ENCODE assay signal across 19 cellular contexts in the genomic region with DNA sequence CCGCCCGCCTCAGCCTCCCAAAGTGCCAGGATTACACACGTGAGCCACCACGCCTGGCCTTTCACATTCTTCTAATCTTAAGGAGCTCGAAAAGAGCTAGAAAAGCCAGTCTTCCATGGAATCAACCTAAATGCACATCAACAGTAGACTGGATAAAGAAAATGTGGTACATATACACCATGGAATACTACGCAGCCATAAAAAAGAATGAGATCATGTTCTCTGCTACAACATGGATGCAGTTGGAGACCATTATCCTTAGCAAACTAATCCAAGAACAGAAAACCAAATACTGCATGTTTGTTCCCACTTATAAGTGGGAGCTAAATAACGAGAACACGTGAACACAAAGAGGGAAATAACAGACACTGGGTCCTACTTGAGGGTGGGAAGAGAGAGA. TPM values are rescaled to one million over a fixed set of nuclear protein-coding genes. Genes with fewer than 3 reads are reported as not detected.
DNase-seq lines count a peak whose midpoint lies in the region; ATAC-seq lines count a peak whose summit lies in the region.
"Had no signal": no experiment of that assay in that cellular context is flagged by ENCODE, and none has a peak within 500 bp of the region (broad histone marks: within the 10 kb centered on the region; RNA-seq: fewer than 3 reads in every experiment).

No MANE protein-coding gene starts in this region.

- no peak overlapping the region for H3K4me3 ChIP-seq in CD4-positive, CD25-positive, alpha-beta regulatory T cell (ENCODE audit: low read depth, low read length)

- H3K9me3 ChIP-seq in CD4-positive, CD25-positive, alpha-beta regulatory T cell (ENCODE audit: control insufficient read depth in 2 of 2, low read length in 2 of 2) = no peaks in the 10 kb centered on the region

- H3K4me3 Mint-ChIP-seq in T-helper 2 cell treated with Interferon-gamma antibody and Interleukin-4, amounts not matched to agents 5 μg/mL and 100 μg/mL, for 36 hours = peak overlapping the region; percentile 24
- peak overlapping the region in 3 of 4 donors; percentile 78 to 100 (median 99) for H3K4me3 Mint-ChIP-seq in CD4-positive, CD25-positive, alpha-beta regulatory T cell
- peak overlapping the region; percentile 100 for H3K4me3 Mint-ChIP-seq in activated T-helper 17 cell treated with anti-CD3 and anti-CD28 coated beads, Interleukin-2, amount 50 U/mL, for 72 hours
- peak overlapping the region in 5 of 10 donors; percentile 46 to 100 (median 95) for H3K4me3 Mint-ChIP-seq in naive thymus-derived CD8-positive, alpha-beta T cell
- no peak overlapping the region for H3K4me3 Mint-ChIP-seq in activated T-helper 1 cell treated with anti-CD3 and anti-CD28 coated beads, Interleukin-12 subunit alpha, Interleukin-12 subunit beta, Interleukin-2, Interleukin-4 antibody, amounts not matched to agents 30 ng/mL and 10 ng/mL and 1 ng/mL, durations not matched to agents 14 hours and 24 hours and 36 hours

- H3K27ac Mint-ChIP-seq in T-helper 2 cell treated with Interferon-gamma antibody and Interleukin-4, amounts not matched to agents 5 μg/mL and 100 μg/mL, for 36 hours = no peak overlapping the region
- H3K27ac Mint-ChIP-seq in CD4-positive, CD25-positive, alpha-beta regulatory T cell = peak overlapping the region; percentile 31 to 99 (median 52)
- peak overlapping the region; percentile 29 for H3K27ac Mint-ChIP-seq in activated T-helper 17 cell treated with anti-CD3 and anti-CD28 coated beads, Interleukin-2, amount 50 U/mL, for 72 hours
- H3K27ac Mint-ChIP-seq in naive thymus-derived CD8-positive, alpha-beta T cell = peak overlapping the region in 8 of 10 donors; percentile 86 to 100 (median 97)
- H3K27ac Mint-ChIP-seq in activated T-helper 1 cell treated with anti-CD3 and anti-CD28 coated beads, Interleukin-12 subunit alpha, Interleukin-12 subunit beta, Interleukin-2, Interleukin-4 antibody, amounts not matched to agents 30 ng/mL and 10 ng/mL and 1 ng/mL, durations not matched to agents 14 hours and 24 hours and 36 hours = no peak overlapping the region

- no peak for DNase-seq in T-helper 2 cell treated with Interferon-gamma antibody and Interleukin-4, amounts not matched to agents 5 μg/mL and 100 μg/mL, for 36 hours (ENCODE audit: low spot score)
- DNase-seq in T-helper 2 cell (no peak), DMS 273 (lab: John Stamatoyannopoulos, UW; ENCODE audit: unreplicated experiment) (no peak)
- DNase-seq in CD4-positive, CD25-positive, alpha-beta regulatory T cell = no peak
- no peak for DNase-seq in naive thymus-derived CD8-positive, alpha-beta T cell
- DNase-seq in activated T-helper 1 cell treated with anti-CD3 and anti-CD28 coated beads, Interleukin-12 subunit alpha, Interleukin-12 subunit beta, Interleukin-2, Interleukin-4 antibody, amounts not matched to agents 30 ng/mL and 10 ng/mL and 1 ng/mL, durations not matched to agents 14 hours and 24 hours and 36 hours (ENCODE audit: low spot score) = no peak
- DNase-seq: COR-L47, DMS153, NCI-H1105 treated with DMSO at 0.1 percent for 48 hours, NCI-H1694 treated with DMSO at 0.1 percent for 48 hours, NCI-H2107, NCI-H2227 treated with DMSO at 0.1 percent for 48 hours, NCI-H524 had no signal

- H3K36me3 Mint-ChIP-seq in T-helper 2 cell treated with Interferon-gamma antibody and Interleukin-4, amounts not matched to agents 5 μg/mL and 100 μg/mL, for 36 hours (ENCODE audit: low read depth) = peaks cover 37% of the 10 kb centered on the region
- peaks cover 26% of the 10 kb centered on the region for H3K36me3 Mint-ChIP-seq in CD4-positive, CD25-positive, alpha-beta regulatory T cell
- H3K36me3 Mint-ChIP-seq in activated T-helper 17 cell treated with anti-CD3 and anti-CD28 coated beads, Interleukin-2, amount 50 U/mL, for 72 hours (ENCODE audit: low read depth) = peaks cover 88% of the 10 kb centered on the region
- H3K36me3 Mint-ChIP-seq in naive thymus-derived CD8-positive, alpha-beta T cell = peaks cover 5 to 55% (median 14%) of the 10 kb centered on the region in 3 donors
- peaks cover 28% of the 10 kb centered on the region for H3K36me3 Mint-ChIP-seq in activated T-helper 1 cell treated with anti-CD3 and anti-CD28 coated beads, Interleukin-12 subunit alpha, Interleukin-12 subunit beta, Interleukin-2, Interleukin-4 antibody, amounts not matched to agents 30 ng/mL and 10 ng/mL and 1 ng/mL, durations not matched to agents 14 hours and 24 hours and 36 hours (ENCODE audit: low read depth)

- H3K27me3 Mint-ChIP-seq in T-helper 2 cell treated with Interferon-gamma antibody and Interleukin-4, amounts not matched to agents 5 μg/mL and 100 μg/mL, for 36 hours (ENCODE audit: low read depth) = no peaks in the 10 kb centered on the region
- H3K27me3 Mint-ChIP-seq in CD4-positive, CD25-positive, alpha-beta regulatory T cell = peaks cover 10% of the 10 kb centered on the region
- no peaks in the 10 kb centered on the region for H3K27me3 Mint-ChIP-seq in activated T-helper 17 cell treated with anti-CD3 and anti-CD28 coated beads, Interleukin-2, amount 50 U/mL, for 72 hours
- H3K27me3 Mint-ChIP-seq in naive thymus-derived CD8-positive, alpha-beta T cell = no peaks in the 10 kb centered on the region
- H3K27me3 Mint-ChIP-seq in activated T-helper 1 cell treated with anti-CD3 and anti-CD28 coated beads, Interleukin-12 subunit alpha, Interleukin-12 subunit beta, Interleukin-2, Interleukin-4 antibody, amounts not matched to agents 30 ng/mL and 10 ng/mL and 1 ng/mL, durations not matched to agents 14 hours and 24 hours and 36 hours (ENCODE audit: insufficient read depth) = peaks cover 1% of the 10 kb centered on the region

- intact Hi-C loops in activated T-helper 1 cell treated with anti-CD3 and anti-CD28 coated beads, Interleukin-12 subunit alpha, Interleukin-12 subunit beta, Interleukin-2, Interleukin-4 antibody, amounts not matched to agents 30 ng/mL and 10 ng/mL and 1 ng/mL, durations not matched to agents 14 hours and 24 hours and 36 hours (cut with micrococcal nuclease) = loop anchor here (5.0 kb wide), 2 partner anchors 32 to 672 kb away; a partner anchor contains a TSS

- H3K4me1 ChIP-seq in CD4-positive, CD25-positive, alpha-beta regulatory T cell (ENCODE audit: control insufficient read depth, insufficient read depth, low read length, poor library complexity, severe bottlenecking) = peaks cover 51% of the 10 kb centered on the region

- peaks cover 38% of the 10 kb centered on the region for H3K36me3 ChIP-seq in CD4-positive, CD25-positive, alpha-beta regulatory T cell (ENCODE audit: control insufficient read depth, insufficient read depth, low read length)

- no peak for ATAC-seq in CD4-positive, CD25-positive, alpha-beta regulatory T cell (ENCODE audit: low read depth in 2 of 2)
- no peak for ATAC-seq in activated T-helper 17 cell treated with anti-CD3 and anti-CD28 coated beads, Interleukin-2, amount 50 U/mL, for 72 hours (replicated peaks)
- no peak for ATAC-seq in naive thymus-derived CD8-positive, alpha-beta T cell
- no peak for ATAC-seq in HG02623 (IDR thresholded peaks at IDR 0.05; ENCODE audit: unreplicated experiment)
- ATAC-seq: Panc1, Right ventricle myocardium inferior had no signal

- POLR2A ChIA-PET in naive thymus-derived CD8-positive, alpha-beta T cell (lab: Charles Lee) = interaction anchor here (1.0 to 9.3 kb wide), 4 partner anchors 10 to 86 kb away, joined by 4 to 437 read pairs (median 7); a partner anchor contains a TSS

- H3K4me1 Mint-ChIP-seq in T-helper 2 cell treated with Interferon-gamma antibody and Interleukin-4, amounts not matched to agents 5 μg/mL and 100 μg/mL, for 36 hours (ENCODE audit: low read depth) = peaks cover 26% of the 10 kb centered on the region
- H3K4me1 Mint-ChIP-seq in CD4-positive, CD25-positive, alpha-beta regulatory T cell = peaks cover 25 to 70% (median 42%) of the 10 kb centered on the region in 4 donors
- peaks cover 15% of the 10 kb centered on the region for H3K4me1 Mint-ChIP-seq in activated T-helper 17 cell treated with anti-CD3 and anti-CD28 coated beads, Interleukin-2, amount 50 U/mL, for 72 hours
- peaks cover 26 to 64% (median 58%) of the 10 kb centered on the region in 4 donors for H3K4me1 Mint-ChIP-seq in naive thymus-derived CD8-positive, alpha-beta T cell
- H3K4me1 Mint-ChIP-seq in activated T-helper 1 cell treated with anti-CD3 and anti-CD28 coated beads, Interleukin-12 subunit alpha, Interleukin-12 subunit beta, Interleukin-2, Interleukin-4 antibody, amounts not matched to agents 30 ng/mL and 10 ng/mL and 1 ng/mL, durations not matched to agents 14 hours and 24 hours and 36 hours (ENCODE audit: low read depth) = peaks cover 40% of the 10 kb centered on the region

- H3K27ac ChIP-seq in CD4-positive, CD25-positive, alpha-beta regulatory T cell (ENCODE audit: insufficient read depth, low read length, poor library complexity, severe bottlenecking) = no peak overlapping the region
- H3K27ac ChIP-seq: 22Rv1, HL-60 had no signal

- no peaks in the 10 kb centered on the region for H3K27me3 ChIP-seq in CD4-positive, CD25-positive, alpha-beta regulatory T cell (ENCODE audit: control insufficient read depth, insufficient read depth, low read length)

- H3K9me3 Mint-ChIP-seq in T-helper 2 cell treated with Interferon-gamma antibody and Interleukin-4, amounts not matched to agents 5 μg/mL and 100 μg/mL, for 36 hours = no peaks in the 10 kb centered on the region
- H3K9me3 Mint-ChIP-seq in CD4-positive, CD25-positive, alpha-beta regulatory T cell = no peaks in the 10 kb centered on the region
- H3K9me3 Mint-ChIP-seq in activated T-helper 17 cell treated with anti-CD3 and anti-CD28 coated beads, Interleukin-2, amount 50 U/mL, for 72 hours = no peaks in the 10 kb centered on the region
- H3K9me3 Mint-ChIP-seq in naive thymus-derived CD8-positive, alpha-beta T cell = no peaks in the 10 kb centered on the region
- peaks cover 3% of the 10 kb centered on the region for H3K9me3 Mint-ChIP-seq in activated T-helper 1 cell treated with anti-CD3 and anti-CD28 coated beads, Interleukin-12 subunit alpha, Interleukin-12 subunit beta, Interleukin-2, Interleukin-4 antibody, amounts not matched to agents 30 ng/mL and 10 ng/mL and 1 ng/mL, durations not matched to agents 14 hours and 24 hours and 36 hours

RNA-seq across cellular contexts. Expression of a gene that starts 3.1 kb away (rescaled TPM):
- total RNA-seq in CD4-positive, CD25-positive, alpha-beta regulatory T cell = 265 TPM
- 10 to 100 TPM; 20.2 to 32.4 (median 24.1) TPM for polyA plus RNA-seq in CD4-positive, CD25-positive, alpha-beta regulatory T cell
- 10 to 100 TPM; 53.8 to 80.4 TPM for total RNA-seq in activated T-helper 17 cell treated with anti-CD3 and anti-CD28 coated beads, Interleukin-2, amount 50 U/mL, for 72 hours
- total RNA-seq in naive thymus-derived CD8-positive, alpha-beta T cell = 100 to 1,000 TPM; 278 to 288 TPM
- polyA plus RNA-seq in naive thymus-derived CD8-positive, alpha-beta T cell = 10 to 100 TPM; 15.5 to 27.6 (median 21.9) TPM
- 68.5 and 76.3 TPM in 2 replicates for total RNA-seq in activated T-helper 1 cell treated with anti-CD3 and anti-CD28 coated beads, Interleukin-12 subunit alpha, Interleukin-12 subunit beta, Interleukin-2, Interleukin-4 antibody, amounts not matched to agents 30 ng/mL and 10 ng/mL and 1 ng/mL, durations not matched to agents 14 hours and 24 hours and 36 hours

RNA-seq across cellular contexts. Expression of a gene that starts 4.3 kb away (rescaled TPM):
- 13.9 TPM for total RNA-seq in CD4-positive, CD25-positive, alpha-beta regulatory T cell
- polyA plus RNA-seq in CD4-positive, CD25-positive, alpha-beta regulatory T cell = 10 to 100 TPM in 3 of 4 donors, 1 to 10 TPM in 1; 7.4 to 12.7 (median 11.2) TPM
- total RNA-seq in activated T-helper 17 cell treated with anti-CD3 and anti-CD28 coated beads, Interleukin-2, amount 50 U/mL, for 72 hours = 100 to 1,000 TPM in 1 of 2 donors, 10 to 100 TPM in 1; 53.9 to 143 TPM
- total RNA-seq in naive thymus-derived CD8-positive, alpha-beta T cell = 10 to 100 TPM; 41.4 to 44.0 TPM
- 10 to 100 TPM; 10.1 to 20.9 (median 19.8) TPM for polyA plus RNA-seq in naive thymus-derived CD8-positive, alpha-beta T cell
- total RNA-seq in activated T-helper 1 cell treated with anti-CD3 and anti-CD28 coated beads, Interleukin-12 subunit alpha, Interleukin-12 subunit beta, Interleukin-2, Interleukin-4 antibody, amounts not matched to agents 30 ng/mL and 10 ng/mL and 1 ng/mL, durations not matched to agents 14 hours and 24 hours and 36 hours = 189 and 204 TPM in 2 replicates

RNA-seq across cellular contexts. Expression of a gene that starts 34.4 kb away (rescaled TPM):
- 3.7 TPM for total RNA-seq in CD4-positive, CD25-positive, alpha-beta regulatory T cell
- polyA plus RNA-seq in CD4-positive, CD25-positive, alpha-beta regulatory T cell = 1 to 10 TPM; 1.5 to 5.3 (median 3.4) TPM
- total RNA-seq in activated T-helper 17 cell treated with anti-CD3 and anti-CD28 coated beads, Interleukin-2, amount 50 U/mL, for 72 hours = 100 to 1,000 TPM; 158 to 161 TPM
- total RNA-seq in naive thymus-derived CD8-positive, alpha-beta T cell = not detected
- polyA plus RNA-seq in naive thymus-derived CD8-positive, alpha-beta T cell = not detected
- 82.2 and 88.7 TPM in 2 replicates for total RNA-seq in activated T-helper 1 cell treated with anti-CD3 and anti-CD28 coated beads, Interleukin-12 subunit alpha, Interleukin-12 subunit beta, Interleukin-2, Interleukin-4 antibody, amounts not matched to agents 30 ng/mL and 10 ng/mL and 1 ng/mL, durations not matched to agents 14 hours and 24 hours and 36 hours

RNA-seq across cellular contexts. Expression of a gene that starts 43.7 kb away (rescaled TPM):
- 40.0 TPM for total RNA-seq in CD4-positive, CD25-positive, alpha-beta regulatory T cell
- polyA plus RNA-seq in CD4-positive, CD25-positive, alpha-beta regulatory T cell = 100 to 1,000 TPM in 2 of 4 donors, 10 to 100 TPM in 2; 87.6 to 131 (median 99.0) TPM
- total RNA-seq in activated T-helper 17 cell treated with anti-CD3 and anti-CD28 coated beads, Interleukin-2, amount 50 U/mL, for 72 hours = 10 to 100 TPM; 44.9 to 56.0 TPM
- total RNA-seq in naive thymus-derived CD8-positive, alpha-beta T cell = 10 to 100 TPM; 41.7 to 41.9 TPM
- 10 to 100 TPM; 67.2 to 79.6 (median 78.7) TPM for polyA plus RNA-seq in naive thymus-derived CD8-positive, alpha-beta T cell
- total RNA-seq in activated T-helper 1 cell treated with anti-CD3 and anti-CD28 coated beads, Interleukin-12 subunit alpha, Interleukin-12 subunit beta, Interleukin-2, Interleukin-4 antibody, amounts not matched to agents 30 ng/mL and 10 ng/mL and 1 ng/mL, durations not matched to agents 14 hours and 24 hours and 36 hours = 52.9 and 57.9 TPM in 2 replicates

RNA-seq across cellular contexts. Expression of a gene that starts 50.4 kb away (rescaled TPM):
- total RNA-seq in CD4-positive, CD25-positive, alpha-beta regulatory T cell = 13.7 TPM
- 1 to 10 TPM in 3 of 4 donors, under 1 TPM in 1; 0.64 to 2.7 (median 1.7) TPM for polyA plus RNA-seq in CD4-positive, CD25-positive, alpha-beta regulatory T cell
- 1 to 10 TPM; 3.6 to 4.3 TPM for total RNA-seq in activated T-helper 17 cell treated with anti-CD3 and anti-CD28 coated beads, Interleukin-2, amount 50 U/mL, for 72 hours
- total RNA-seq in naive thymus-derived CD8-positive, alpha-beta T cell = 1 to 10 TPM; 6.5 to 6.7 TPM
- 1 to 10 TPM in 1 of 3 donors, under 1 TPM in 2; 0.60 to 3.1 (median 0.79) TPM for polyA plus RNA-seq in naive thymus-derived CD8-positive, alpha-beta T cell
- total RNA-seq in activated T-helper 1 cell treated with anti-CD3 and anti-CD28 coated beads, Interleukin-12 subunit alpha, Interleukin-12 subunit beta, Interleukin-2, Interleukin-4 antibody, amounts not matched to agents 30 ng/mL and 10 ng/mL and 1 ng/mL, durations not matched to agents 14 hours and 24 hours and 36 hours = 5.3 and 5.5 TPM in 2 replicates

Comparison
In these comparisons a context has a peak if more than half of its experiments do, and no peak if none do; other contexts are left out.
1. H3K27ac Mint-ChIP-seq: peak in CD4-positive, CD25-positive, alpha-beta regulatory T cell (3 of 3), activated T-helper 17 cell treated with anti-CD3 and anti-CD28 coated beads, Interleukin-2, amount 50 U/mL, for 72 hours (single experiment) and naive thymus-derived CD8-positive, alpha-beta T cell (8 of 10); none in T-helper 2 cell treated with Interferon-gamma antibody and Interleukin-4, amounts not matched to agents 5 μg/mL and 100 μg/mL, for 36 hours (single experiment) and activated T-helper 1 cell treated with anti-CD3 and anti-CD28 coated beads, Interleukin-12 subunit alpha, Interleukin-12 subunit beta, Interleukin-2, Interleukin-4 antibody, amounts not matched to agents 30 ng/mL and 10 ng/mL and 1 ng/mL, durations not matched to agents 14 hours and 24 hours and 36 hours (single experiment).
2. RNA of a gene that starts 34.4 kb away (total RNA-seq): 158 to 161 TPM in activated T-helper 17 cell treated with anti-CD3 and anti-CD28 coated beads, Interleukin-2, amount 50 U/mL, for 72 hours and 82.2 to 88.7 TPM in activated T-helper 1 cell treated with anti-CD3 and anti-CD28 coated beads, Interleukin-12 subunit alpha, Interleukin-12 subunit beta, Interleukin-2, Interleukin-4 antibody, amounts not matched to agents 30 ng/mL and 10 ng/mL and 1 ng/mL, durations not matched to agents 14 hours and 24 hours and 36 hours; 3.7 TPM in CD4-positive, CD25-positive, alpha-beta regulatory T cell (single experiment) and not detected in naive thymus-derived CD8-positive, alpha-beta T cell; every median in the first group is over 10 times any median in the second.